8 cellular contexts compared by ENCODE assay signal in genomic region chr10:22931948-22932347, GRCh38. TPM values are rescaled to one million over a fixed set of nuclear protein-coding genes. Genes with fewer than 3 reads are reported as not detected.
DNase-seq lines count a peak whose midpoint lies in the region; ATAC-seq and TF ChIP-seq lines count a peak whose summit lies in the region.
"Had no signal": no experiment of that assay in that cellular context is flagged by ENCODE, and none has a peak within 500 bp of the region (broad histone marks: within the 10 kb centered on the region; RNA-seq: fewer than 3 reads in every experiment).

No MANE protein-coding gene starts in this region.

- intact Hi-C loops in stomach (cut with DNase I; ENCODE audit: low total_unique reads) = no loop called here
- intact Hi-C loops in prostate gland (cut with DNase I) = no loop called here

- peaks cover 23% of the 10 kb centered on the region for H3K27me3 Mint-ChIP-seq in endodermal cell (ENCODE audit: insufficient read depth)

- in situ Hi-C loops in GM13977 (cut with MboI; ENCODE audit: low pct_unique_long_range_greater_than_20kb, low sequenced_read_pairs, unreplicated experiment) = no loop called here

- no peak overlapping the region for H3K27ac ChIP-seq in stomach
- no peak overlapping the region for H3K27ac ChIP-seq in prostate gland
- no peak overlapping the region for H3K27ac ChIP-seq in endodermal cell (ENCODE audit: low read depth, low read length)

- H3K36me3 ChIP-seq in stomach (no peaks in the 10 kb centered on the region), prostate gland (no peaks in the 10 kb centered on the region), endodermal cell (ENCODE audit: control insufficient read depth, insufficient read depth, low read length) (no peaks in the 10 kb centered on the region)

- DNase-seq in astrocyte of the hippocampus (ENCODE audit: low read depth, low spot score) (peak; percentile 52), stomach (peak; percentile 35), GM13977 (ENCODE audit: low spot score) (no peak), prostate gland (ENCODE audit: low spot score) (no peak), endodermal cell (no peak)
- DNase-seq: NCI-H2081 treated with DMSO at 0.1 percent for 48 hours had no signal

- no peak overlapping the region for H3K4me3 Mint-ChIP-seq in endodermal cell

- no peaks in the 10 kb centered on the region for H3K4me1 Mint-ChIP-seq in endodermal cell

- H3K9me3 ChIP-seq in stomach (no peaks in the 10 kb centered on the region), prostate gland (no peaks in the 10 kb centered on the region), endodermal cell (ENCODE audit: control insufficient read depth, low read length) (no peaks in the 10 kb centered on the region)

- no peak for TF ChIP-seq EP300 in stomach (IDR thresholded peaks at IDR 0.05)

- ATAC-seq in GM19397 (IDR thresholded peaks at IDR 0.05; ENCODE audit: unreplicated experiment) (peak; percentile 61), HG03108 (IDR thresholded peaks at IDR 0.05; ENCODE audit: unreplicated experiment) (peak; percentile 71)

- TF ChIP-seq POLR2A in stomach (IDR thresholded peaks at IDR 0.05) = no peak
- no peak for TF ChIP-seq POLR2A in prostate gland (IDR thresholded peaks at IDR 0.05)

- H3K27me3 ChIP-seq in stomach (peaks cover 0 to 4% (median 0%) of the 10 kb centered on the region in 3 donors), prostate gland (replicated peaks; ENCODE audit: insufficient read depth) (no peaks in the 10 kb centered on the region), endodermal cell (ENCODE audit: control insufficient read depth, insufficient read depth, low read length, poor library complexity, severe bottlenecking) (peaks cover 11% of the 10 kb centered on the region)

- H3K9ac ChIP-seq in endodermal cell (ENCODE audit: extremely low read depth, low read length, poor library complexity, severe bottlenecking) = no peak overlapping the region

- H3K4me3 ChIP-seq in stomach (no peak overlapping the region), prostate gland (no peak overlapping the region), endodermal cell (ENCODE audit: low read length) (no peak overlapping the region)

- H3K9me3 Mint-ChIP-seq in endodermal cell = no peaks in the 10 kb centered on the region

- H3K36me3 Mint-ChIP-seq in endodermal cell (ENCODE audit: low read depth) = no peaks in the 10 kb centered on the region

- TF ChIP-seq CTCF in stomach (IDR thresholded peaks at IDR 0.05) (no peak), GM13977 (IDR thresholded peaks at IDR 0.05; ENCODE audit: extremely low read depth, insufficient read depth, missing control alignments) (no peak), prostate gland (IDR thresholded peaks at IDR 0.05) (no peak), endodermal cell (conservative IDR thresholded peaks at IDR 0.05) (no peak)

- H3K27ac Mint-ChIP-seq in endodermal cell = no peak overlapping the region

- H3K4me1 ChIP-seq in stomach = peaks cover 0 to 14% (median 9%) of the 10 kb centered on the region in 4 donors
- no peaks in the 10 kb centered on the region for H3K4me1 ChIP-seq in prostate gland (replicated peaks)
- H3K4me1 ChIP-seq in endodermal cell (ENCODE audit: control insufficient read depth, insufficient read depth, low read length) = no peaks in the 10 kb centered on the region

- 17 to 43% (median 29%) methylated on average over 2 of the region's 2 CpGs for WGBS in stomach, 5 donors
- 65% methylated on average over 2 of the region's 2 CpGs for WGBS in prostate gland
- WGBS in endodermal cell (ENCODE audit: insufficient coverage in 1 of 2, insufficient read length in 1 of 2), 2 experiments = no CpG with 5 or more reads among the region's 2 CpGs

RNA-seq across cellular contexts. Expression of gene ARMC3, which starts 4.1 kb away (rescaled TPM):
- total RNA-seq in stomach = not detected
- polyA plus RNA-seq in stomach = not detected
- total RNA-seq in prostate gland = 1 to 10 TPM in 1 of 2 donors, not detected in 1; 5.0 TPM
- 1 to 10 TPM; 2.0 to 3.0 TPM for total RNA-seq in endodermal cell
- 1.4 TPM for polyA plus RNA-seq in endodermal cell (2013, experiment 1 of 2)
- polyA plus RNA-seq in endodermal cell (2013, experiment 2 of 2) = 2.4 TPM

Comparison
In these comparisons a context has a peak if more than half of its experiments do, and no peak if none do; other contexts are left out.
1. DNase-seq: peak in astrocyte of the hippocampus (single experiment) and stomach (single experiment); none in GM13977 (single experiment), prostate gland (single experiment) and endodermal cell (single experiment).